12 cellular contexts compared by ENCODE assay signal in the genomic region with DNA sequence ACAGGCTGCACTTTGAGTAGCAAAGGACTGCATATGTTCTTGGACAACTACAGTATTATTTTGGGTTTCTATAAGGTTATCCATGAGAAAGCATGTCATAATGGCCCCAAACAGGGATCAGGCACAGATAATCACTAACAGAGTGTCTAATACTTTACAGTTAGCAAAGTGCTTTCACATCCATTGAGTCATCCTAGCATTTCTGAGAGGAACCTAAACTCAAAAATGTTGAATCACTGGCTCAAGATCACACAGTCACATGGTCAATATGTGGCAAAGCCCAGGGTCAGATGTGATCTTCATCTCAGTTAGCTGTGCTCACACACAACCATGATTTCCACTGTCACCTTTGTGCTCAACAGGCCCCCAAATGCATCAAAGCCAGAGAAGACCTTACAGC.
DNase-seq lines count a peak whose midpoint lies in the region; ATAC-seq, FAIRE-seq and TF ChIP-seq lines count a peak whose summit lies in the region.
"Had no signal": no experiment of that assay in that cellular context is flagged by ENCODE, and none has a peak within 500 bp of the region (broad histone marks: within the 10 kb centered on the region; RNA-seq: fewer than 3 reads in every experiment).

No MANE protein-coding gene starts in this region.

- no peaks in the 10 kb centered on the region for H3K4me1 ChIP-seq in tibial artery
- H3K4me1 ChIP-seq: BLaER1, gastrocnemius medialis had no signal

- no peaks in the 10 kb centered on the region for H3K36me3 ChIP-seq in bronchial epithelial cell (ENCODE audit: control insufficient read depth, insufficient read depth, low read length)
- no peaks in the 10 kb centered on the region for H3K36me3 ChIP-seq in tibial artery
- H3K36me3 ChIP-seq: BLaER1, gastrocnemius medialis, transverse colon had no signal

- DNase-seq in AG09309 (ENCODE audit: low read depth) (peak; percentile 35), bronchial epithelial cell (ENCODE audit: low read depth) (peak; percentile 55), SIG-M5 treated with dmso at 0.1 percent for 504 hours (lab: John Stamatoyannopoulos, UW; ENCODE audit: unreplicated experiment) (no peak), NCI-H2227 treated with DMSO at 0.1 percent for 48 hours (lab: John Stamatoyannopoulos, UW) (no peak), tibial artery (no peak), posterior vena cava (ENCODE audit: low spot score) (no peak)
- DNase-seq: gastrocnemius medialis, Kasumi-1, transverse colon had no signal

- H3K4me3 ChIP-seq in AG09309 (ENCODE audit: control insufficient read depth, low read depth, low read length) (no peak overlapping the region), bronchial epithelial cell (ENCODE audit: low read depth, low read length) (no peak overlapping the region), tibial artery (no peak overlapping the region)
- H3K4me3 ChIP-seq: BLaER1, gastrocnemius medialis, transverse colon had no signal

- no peaks in the 10 kb centered on the region for H3K9me3 ChIP-seq in tibial artery
- H3K9me3 ChIP-seq: BLaER1, gastrocnemius medialis, transverse colon had no signal

- TF ChIP-seq CTCF in AG09309 (IDR thresholded peaks at IDR 0.05; ENCODE audit: control insufficient read depth, insufficient read depth, low read depth, low read length, missing control alignments), result no peak
- no peak for TF ChIP-seq CTCF in bronchial epithelial cell (IDR thresholded peaks at IDR 0.05; ENCODE audit: insufficient read depth, low read length, severe bottlenecking)
- TF ChIP-seq CTCF in tibial artery (IDR thresholded peaks at IDR 0.05), result no peak

- no peaks in the 10 kb centered on the region for H3K27me3 ChIP-seq in bronchial epithelial cell (ENCODE audit: control insufficient read depth, insufficient read depth, low read length)
- H3K27me3 ChIP-seq in tibial artery, result peaks cover 0 to 3% of the 10 kb centered on the region in 2 donors
- H3K27me3 ChIP-seq: BLaER1, gastrocnemius medialis, transverse colon had no signal

- ATAC-seq in GM19351 (IDR thresholded peaks at IDR 0.05; ENCODE audit: unreplicated experiment) (peak; percentile 40), HG03097 (IDR thresholded peaks at IDR 0.05; ENCODE audit: low FRiP score, unreplicated experiment) (peak; percentile 47)
- ATAC-seq: gastrocnemius medialis had no signal

- intact Hi-C loops in tibial artery (cut with DNase I; ENCODE audit: low total_unique reads), result no loop called here
- intact Hi-C loops in posterior vena cava (cut with DNase I), result no loop called here

- FAIRE-seq in bronchial epithelial cell (lab: Jason Lieb, UNC), result no peak

- H3K27ac ChIP-seq in tibial artery, result no peak overlapping the region
- H3K27ac ChIP-seq: BLaER1, gastrocnemius medialis, transverse colon had no signal

Comparison
In these comparisons a context has a peak if more than half of its experiments do, and no peak if none do; other contexts are left out.
1. DNase-seq: peak in AG09309 (single experiment) and bronchial epithelial cell (single experiment); none in SIG-M5 treated with dmso at 0.1 percent for 504 hours (single experiment), NCI-H2227 treated with DMSO at 0.1 percent for 48 hours (single experiment), tibial artery (0 of 2) and posterior vena cava (single experiment).